Comparison of ENCODE assay signal across 24 cellular contexts in genomic region chrX:91108761-91109160, GRCh38.
"Had no signal": no experiment of that assay in that cellular context is flagged by ENCODE, and none has a peak within 500 bp of the region (broad histone marks: within the 10 kb centered on the region; RNA-seq: fewer than 3 reads in every experiment).

No MANE protein-coding gene starts in this region.

- H3K4me3 ChIP-seq: gastrocnemius medialis, ovary, sigmoid colon, uterus had no signal

- H3K27me3 Mint-ChIP-seq: activated B cell treated with CpG ODN at 0.5 μM for 24 hours; activated CD8-positive, alpha-beta T cell treated with anti-CD3 and anti-CD28 coated beads for 36 hours; activated T-helper 17 cell treated with anti-CD3 and anti-CD28 coated beads, Interleukin-2, amount 50 U/mL, for 72 hours; naive B cell; progenitor cell of endocrine pancreas; stimulated activated naive CD8-positive, alpha-beta T cell treated with anti-CD3 and anti-CD28 coated beads, Interleukin-15, Interleukin-2, amounts not matched to agents 100 ng/mL and 50 ng/mL, for 24 hours; type B pancreatic cell had no signal

- ATAC-seq: activated CD8-positive, alpha-beta T cell treated with anti-CD3 and anti-CD28 coated beads for 36 hours; activated T-cell treated with anti-CD3 and anti-CD28 coated beads, Interleukin-2, amount 50 U/mL, for 4 hours; activated T-helper 17 cell treated with anti-CD3 and anti-CD28 coated beads, Interleukin-2, amount 50 U/mL, for 72 hours; gastrocnemius medialis; left cardiac atrium; left ventricle myocardium superior; stimulated activated effector memory CD8-positive, alpha-beta T cell treated with anti-CD3 and anti-CD28 coated beads, Interleukin-12 subunit alpha, Interleukin-12 subunit beta, amount 100 ng/mL, for 72 hours had no signal

- H3K36me3 Mint-ChIP-seq: naive B cell; stimulated activated effector memory CD8-positive, alpha-beta T cell treated with anti-CD3 and anti-CD28 coated beads, Interleukin-12 subunit alpha, Interleukin-12 subunit beta, amount 100 ng/mL, for 72 hours; type B pancreatic cell had no signal

- H3K27ac Mint-ChIP-seq: activated B cell treated with CpG ODN at 0.5 μM for 24 hours; activated CD8-positive, alpha-beta T cell treated with anti-CD3 and anti-CD28 coated beads for 36 hours; activated T-helper 17 cell treated with anti-CD3 and anti-CD28 coated beads, Interleukin-2, amount 50 U/mL, for 72 hours; naive B cell; nephron progenitor cell; progenitor cell of endocrine pancreas; stimulated activated effector memory CD8-positive, alpha-beta T cell treated with anti-CD3 and anti-CD28 coated beads, Interleukin-12 subunit alpha, Interleukin-12 subunit beta, amount 100 ng/mL, for 72 hours; stimulated activated naive CD8-positive, alpha-beta T cell treated with anti-CD3 and anti-CD28 coated beads, Interleukin-15, Interleukin-2, amounts not matched to agents 100 ng/mL and 50 ng/mL, for 24 hours; type B pancreatic cell had no signal

- H3K4me1 Mint-ChIP-seq: activated B cell treated with CpG ODN at 0.5 μM for 24 hours; activated T-helper 17 cell treated with anti-CD3 and anti-CD28 coated beads, Interleukin-2, amount 50 U/mL, for 72 hours; naive B cell; nephron progenitor cell; stimulated activated effector memory CD8-positive, alpha-beta T cell treated with anti-CD3 and anti-CD28 coated beads, Interleukin-12 subunit alpha, Interleukin-12 subunit beta, amount 100 ng/mL, for 72 hours had no signal

- DNase-seq: activated B cell treated with CpG ODN at 0.5 μM for 24 hours; activated CD4-positive, alpha-beta T cell treated with anti-CD3 and anti-CD28 coated beads, Interleukin-2, amount 50 U/mL, for 1 hour; activated CD8-positive, alpha-beta T cell treated with anti-CD3 and anti-CD28 coated beads for 36 hours; activated gamma-delta T cell treated with Interleukin-2 at 50 U/mL for 16 hours; activated naive CD4-positive, alpha-beta T cell treated with anti-CD3 and anti-CD28 coated beads, Interleukin-2, amount 50 U/mL, for 16 hours; activated T-cell treated with anti-CD3 and anti-CD28 coated beads, Interleukin-2, amount 50 U/mL, for 4 hours; effector memory CD4-positive, alpha-beta T cell; erythroblast; gastrocnemius medialis; glutamatergic neuron; left cardiac atrium; left ventricle myocardium superior; naive B cell; nephron progenitor cell; ovary; sigmoid colon; small intestine; stimulated activated CD4-positive, alpha-beta T cell treated with anti-CD3 and anti-CD28 coated beads, Interleukin-4, amount 100 ng/mL, for 24 hours; uterus had no signal

- H3K27ac ChIP-seq: gastrocnemius medialis, ovary, sigmoid colon, uterus had no signal

- H3K9me3 Mint-ChIP-seq: activated CD8-positive, alpha-beta T cell treated with anti-CD3 and anti-CD28 coated beads for 36 hours; activated T-cell treated with anti-CD3 and anti-CD28 coated beads, Interleukin-2, amount 50 U/mL, for 4 hours; activated T-helper 17 cell treated with anti-CD3 and anti-CD28 coated beads, Interleukin-2, amount 50 U/mL, for 72 hours; stimulated activated naive CD8-positive, alpha-beta T cell treated with anti-CD3 and anti-CD28 coated beads, Interleukin-15, Interleukin-2, amounts not matched to agents 100 ng/mL and 50 ng/mL, for 24 hours; type B pancreatic cell had no signal

- H3K4me3 Mint-ChIP-seq: activated B cell treated with CpG ODN at 0.5 μM for 24 hours; activated CD8-positive, alpha-beta T cell treated with anti-CD3 and anti-CD28 coated beads for 36 hours; activated T-cell treated with anti-CD3 and anti-CD28 coated beads, Interleukin-2, amount 50 U/mL, for 4 hours; activated T-helper 17 cell treated with anti-CD3 and anti-CD28 coated beads, Interleukin-2, amount 50 U/mL, for 72 hours; naive B cell; nephron progenitor cell; stimulated activated effector memory CD8-positive, alpha-beta T cell treated with anti-CD3 and anti-CD28 coated beads, Interleukin-12 subunit alpha, Interleukin-12 subunit beta, amount 100 ng/mL, for 72 hours; stimulated activated naive CD8-positive, alpha-beta T cell treated with anti-CD3 and anti-CD28 coated beads, Interleukin-15, Interleukin-2, amounts not matched to agents 100 ng/mL and 50 ng/mL, for 24 hours; type B pancreatic cell had no signal
